Comparison of ENCODE assay signal across 1 cellular context in genomic region chrX:148885203-148885602, GRCh38.
TF ChIP-seq lines count a peak whose summit lies in the region.

No MANE protein-coding gene starts in this region.

TF ChIP-seq in SK-N-SH, 30 proteins besides CTCF, POLR2A, EP300 and RAD21 (continued from another document):
- TF ChIP-seq IRF3 (IDR thresholded peaks at IDR 0.05; ENCODE audit: low read depth, low read length) (no peak), EZH2phosphoT487 (IDR thresholded peaks at IDR 0.05; ENCODE audit: borderline replicate concordance, low read depth) (no peak), TCF12 (IDR thresholded peaks at IDR 0.05) (no peak), FOSL2 (IDR thresholded peaks at IDR 0.05; ENCODE audit: borderline replicate concordance, low read depth) (no peak), YY1 (IDR thresholded peaks at IDR 0.05; ENCODE audit: low read depth) (no peak), POLR2AphosphoS5 (IDR thresholded peaks at IDR 0.05; ENCODE audit: low read depth, low read length) (no peak), TAF1 (IDR thresholded peaks at IDR 0.05; ENCODE audit: borderline replicate concordance, low read depth, low read length) (no peak), USF1 (IDR thresholded peaks at IDR 0.05; ENCODE audit: borderline replicate concordance, low read depth) (no peak), USF2 (IDR thresholded peaks at IDR 0.05; ENCODE audit: borderline replicate concordance, low read depth, low read length) (no peak)
